26 cellular contexts compared by ENCODE assay signal in the genomic region with DNA sequence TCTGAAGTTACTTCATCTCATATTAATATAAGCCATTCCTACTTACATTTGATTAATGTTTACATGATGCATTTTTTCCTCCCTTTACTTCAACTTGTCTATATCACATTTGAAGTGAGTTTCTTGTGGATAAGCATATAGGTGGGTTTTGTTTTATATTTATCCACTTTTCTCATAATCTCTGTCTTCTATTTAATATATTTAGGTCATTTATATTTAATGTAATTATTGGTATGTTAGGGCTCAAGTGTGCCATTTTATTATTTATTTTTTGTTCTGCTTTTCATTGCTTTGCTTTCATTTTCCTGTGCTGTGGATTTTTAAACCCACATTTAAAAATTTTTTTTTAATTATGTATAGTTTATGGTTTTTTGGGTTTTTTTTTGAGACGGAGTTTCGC. TPM values are rescaled to one million over a fixed set of nuclear protein-coding genes. Genes with fewer than 3 reads are reported as not detected.
DNase-seq lines count a peak whose midpoint lies in the region; ATAC-seq, FAIRE-seq and TF ChIP-seq lines count a peak whose summit lies in the region.
"Had no signal": no experiment of that assay in that cellular context is flagged by ENCODE, and none has a peak within 500 bp of the region (broad histone marks: within the 10 kb centered on the region; RNA-seq: fewer than 3 reads in every experiment).

No MANE protein-coding gene starts in this region.

- no peak for TF ChIP-seq EP300 in K562 (IDR thresholded peaks at IDR 0.05; ENCODE audit: low read length)

- DNase-seq in HCT116 (ENCODE audit: low read depth, low spot score), result no peak
- DNase-seq in K562 (ENCODE audit: extremely low read depth in 1 of 4, low spot score in 3 of 4), result no peak
- no peak for DNase-seq in endothelial cell (ENCODE audit: low spot score)
- no peak for DNase-seq in lower lobe of right lung
- DNase-seq in stimulated activated effector memory CD8-positive, alpha-beta T cell treated with anti-CD3 and anti-CD28 coated beads, Interleukin-12 subunit alpha, Interleukin-12 subunit beta, amount 100 ng/mL, for 72 hours (ENCODE audit: low spot score in 2 of 2), result no peak
- DNase-seq in vagina (ENCODE audit: extremely low spot score in 2 of 2), result no peak
- DNase-seq: AML-193; C1 segment of cervical spinal cord; CD4-positive, alpha-beta T cell; CD8-positive, alpha-beta memory T cell; COR-L47; DMS 273 treated with DMSO at 0.1 percent for 48 hours; DMS153; DMS53; DMS79; DND-41; EL; GDM1 had no signal

- H2AFZ ChIP-seq in HCT116 (ENCODE audit: low read depth, low read length, poor library complexity, severe bottlenecking) (no peak overlapping the region), K562 (ENCODE audit: low read depth, low read length) (no peak overlapping the region)

- CTCF ChIA-PET in HCT116 (lab: Charles Lee) (no interaction called here), K562 (lab: Yijun Ruan, JAX; ENCODE audit: low intra/inter-chr PET ratio) (no interaction called here)

- BruUV-seq in HCT116 (replicated peaks; lab: Mats Ljungman, UMichigan) (no TSS peak), K562 (replicated peaks; lab: Mats Ljungman, UMichigan) (no TSS peak)

- RAD21 ChIA-PET in HCT116 (lab: Charles Lee; ENCODE audit: low non-redundant PET in 1 of 2, low total read pairs in 2 of 2, uncharacterized antibody in 2 of 2, unreplicated experiment in 2 of 2), result no interaction called here

- peaks cover 40% of the 10 kb centered on the region for H3K36me3 Mint-ChIP-seq in endothelial cell (ENCODE audit: low read depth, unreplicated experiment)
- peaks cover 81% of the 10 kb centered on the region for H3K36me3 Mint-ChIP-seq in stimulated activated effector memory CD8-positive, alpha-beta T cell treated with anti-CD3 and anti-CD28 coated beads, Interleukin-12 subunit alpha, Interleukin-12 subunit beta, amount 100 ng/mL, for 72 hours

- H3K27ac ChIP-seq in BLaER1, result no peak overlapping the region
- no peak overlapping the region for H3K27ac ChIP-seq in HCT116 (ENCODE audit: low read depth, low read length)
- no peak overlapping the region for H3K27ac ChIP-seq in K562 (ENCODE audit: extremely low read depth, low read depth, low read length)
- H3K27ac ChIP-seq in lower lobe of right lung, result no peak overlapping the region
- no peak overlapping the region for H3K27ac ChIP-seq in vagina
- H3K27ac ChIP-seq: 22Rv1, A549 had no signal

- no peak for ATAC-seq in HCT116
- no peak for ATAC-seq in K562
- no peak for ATAC-seq in lower lobe of right lung
- ATAC-seq in stimulated activated effector memory CD8-positive, alpha-beta T cell treated with anti-CD3 and anti-CD28 coated beads, Interleukin-12 subunit alpha, Interleukin-12 subunit beta, amount 100 ng/mL, for 72 hours, result no peak
- ATAC-seq: A549, GM12878 had no signal

- H3K9me3 ChIP-seq in BLaER1, result peaks cover 48% of the 10 kb centered on the region
- H3K9me3 ChIP-seq in HCT116 (ENCODE audit: control insufficient read depth in 1 of 2, insufficient read depth in 1 of 2, low read depth in 1 of 2, low read length in 2 of 2), result peaks cover 9 to 14% of the 10 kb centered on the region in 2 experiments; a peak in 2 of 4 replicates
- no peaks in the 10 kb centered on the region; the same call in 1 of the 2 replicates for H3K9me3 ChIP-seq in K562 (replicated peaks; ENCODE audit: control insufficient read depth, insufficient read depth, low read depth, low read length)
- peaks cover 13% of the 10 kb centered on the region for H3K9me3 ChIP-seq in lower lobe of right lung
- H3K9me3 ChIP-seq in vagina, result peaks cover 6% of the 10 kb centered on the region

- H3K4me3 ChIP-seq in BLaER1 (0 out of 2 replicates have a peak overlapping the region, but pooled peaks have one; percentile 5), HCT116 (replicated peaks in 1 of 2; ENCODE audit: low read depth in 1 of 2, low read length in 2 of 2) (no peak overlapping the region), K562 (no peak overlapping the region), lower lobe of right lung (no peak overlapping the region), vagina (no peak overlapping the region)
- H3K4me3 ChIP-seq: A549, GM12878 had no signal

- no peak for TF ChIP-seq RAD21 in HCT116 (IDR thresholded peaks at IDR 0.05; ENCODE audit: low read depth)
- no peak for TF ChIP-seq RAD21 in K562 (CRISPR knock-in tag; conservative IDR thresholded peaks at IDR 0.05 in 1 of 2, IDR thresholded peaks at IDR 0.05 in 1 of 2)

- peak overlapping the region; percentile 58 for H3K4me3 Mint-ChIP-seq in endothelial cell (ENCODE audit: unreplicated experiment)
- H3K4me3 Mint-ChIP-seq in stimulated activated effector memory CD8-positive, alpha-beta T cell treated with anti-CD3 and anti-CD28 coated beads, Interleukin-12 subunit alpha, Interleukin-12 subunit beta, amount 100 ng/mL, for 72 hours, result no peak overlapping the region
- H3K4me3 Mint-ChIP-seq: B cell; CD14-positive monocyte; CD4-positive, alpha-beta T cell; CD8-positive, alpha-beta memory T cell had no signal

- no peaks in the 10 kb centered on the region for H3K4me1 ChIP-seq in BLaER1
- no peaks in the 10 kb centered on the region for H3K4me1 ChIP-seq in HCT116 (ENCODE audit: control insufficient read depth in 1 of 2, insufficient read depth in 2 of 2, low read length in 2 of 2)
- no peaks in the 10 kb centered on the region for H3K4me1 ChIP-seq in K562 (replicated peaks in 1 of 2; ENCODE audit: control insufficient read depth in 2 of 2, insufficient read depth in 2 of 2, low read length in 2 of 2)
- H3K4me1 ChIP-seq in lower lobe of right lung, result no peaks in the 10 kb centered on the region
- no peaks in the 10 kb centered on the region for H3K4me1 ChIP-seq in vagina
- H3K4me1 ChIP-seq: A549 had no signal

- no peaks in the 10 kb centered on the region for H3K9me1 ChIP-seq in K562 (ENCODE audit: control insufficient read depth, insufficient read depth, low read length)

- POLR2A ChIA-PET in HCT116 (lab: Charles Lee), result no interaction called here
- POLR2A ChIA-PET in K562 (lab: Yijun Ruan, JAX), result no interaction called here

- no peaks in the 10 kb centered on the region for H3K4me1 Mint-ChIP-seq in endothelial cell (ENCODE audit: unreplicated experiment)
- peaks cover 22% of the 10 kb centered on the region for H3K4me1 Mint-ChIP-seq in stimulated activated effector memory CD8-positive, alpha-beta T cell treated with anti-CD3 and anti-CD28 coated beads, Interleukin-12 subunit alpha, Interleukin-12 subunit beta, amount 100 ng/mL, for 72 hours

- no peak for FAIRE-seq in K562 (lab: Jason Lieb, UNC)
- FAIRE-seq: A549, GM12892, GM19239 had no signal

- H3K9me3 Mint-ChIP-seq in endothelial cell (ENCODE audit: unreplicated experiment), result peaks cover 5% of the 10 kb centered on the region
- peaks cover 5% of the 10 kb centered on the region for H3K9me3 Mint-ChIP-seq in stimulated activated effector memory CD8-positive, alpha-beta T cell treated with anti-CD3 and anti-CD28 coated beads, Interleukin-12 subunit alpha, Interleukin-12 subunit beta, amount 100 ng/mL, for 72 hours

- H3K79me2 ChIP-seq in HCT116 (ENCODE audit: insufficient read depth, low read length) (no peaks in the 10 kb centered on the region; the same call in 1 of the 2 replicates), K562 (ENCODE audit: control insufficient read depth, insufficient read depth, low read length) (peaks cover 5% of the 10 kb centered on the region; the same call in 1 of the 3 replicates)

- intact Hi-C loops in HCT116 (cut with micrococcal nuclease) (no loop called here), K562 (cut with micrococcal nuclease) (no loop called here), lower lobe of right lung (cut with DNase I) (no loop called here), vagina (cut with DNase I) (no loop called here)

- in situ Hi-C loops in K562 (cut with MboI), result no loop called here

- H3K27me3 ChIP-seq in BLaER1 (no peaks in the 10 kb centered on the region), HCT116 (ENCODE audit: insufficient read depth, low read length) (no peaks in the 10 kb centered on the region), K562 (ENCODE audit: control insufficient read depth in 2 of 2, insufficient read depth in 2 of 2, low read length in 2 of 2) (no peaks in the 10 kb centered on the region), lower lobe of right lung (ENCODE audit: low read depth) (no peaks in the 10 kb centered on the region), vagina (no peaks in the 10 kb centered on the region)

- TF ChIP-seq CTCF in HCT116 (IDR thresholded peaks at IDR 0.05 in 2 of 3, conservative IDR thresholded peaks at IDR 0.05 in 1 of 3; ENCODE audit: borderline replicate concordance in 1 of 3, insufficient read depth in 1 of 3, low read depth in 2 of 3, low read length in 2 of 3), result no peak
- no peak for TF ChIP-seq CTCF in K562 (IDR thresholded peaks at IDR 0.05 in 2 of 3, conservative IDR thresholded peaks at IDR 0.05 in 1 of 3; ENCODE audit: insufficient read depth in 2 of 3, low read depth in 1 of 3, low read length in 3 of 3)
- no peak for TF ChIP-seq CTCF in endothelial cell (IDR thresholded peaks at IDR 0.05; ENCODE audit: unreplicated experiment)
- TF ChIP-seq CTCF in lower lobe of right lung (IDR thresholded peaks at IDR 0.05), result no peak
- no peak for TF ChIP-seq CTCF in vagina (IDR thresholded peaks at IDR 0.05)

- no peak overlapping the region for H3K27ac Mint-ChIP-seq in endothelial cell (ENCODE audit: unreplicated experiment)
- H3K27ac Mint-ChIP-seq in stimulated activated effector memory CD8-positive, alpha-beta T cell treated with anti-CD3 and anti-CD28 coated beads, Interleukin-12 subunit alpha, Interleukin-12 subunit beta, amount 100 ng/mL, for 72 hours, result no peak overlapping the region
- H3K27ac Mint-ChIP-seq: B cell; CD14-positive monocyte; CD4-positive, alpha-beta T cell had no signal

- H3K36me3 ChIP-seq in BLaER1, result peaks cover 76% of the 10 kb centered on the region
- H3K36me3 ChIP-seq in HCT116 (ENCODE audit: control insufficient read depth in 1 of 2, insufficient read depth in 2 of 2, low read length in 2 of 2), result peaks cover 0 to 21% of the 10 kb centered on the region in 2 experiments; a peak in 2 of 4 replicates
- H3K36me3 ChIP-seq in K562 (ENCODE audit: control insufficient read depth, insufficient read depth, low read length), result peaks cover 56% of the 10 kb centered on the region; the same call in 2 of the 3 replicates
- H3K36me3 ChIP-seq in lower lobe of right lung, result peaks cover 9% of the 10 kb centered on the region
- peaks cover 0 to 51% of the 10 kb centered on the region in 2 donors for H3K36me3 ChIP-seq in vagina

- no peaks in the 10 kb centered on the region for H3K9me2 ChIP-seq in HCT116 (ENCODE audit: insufficient read depth)

- H3K27me3 Mint-ChIP-seq in endothelial cell (ENCODE audit: unreplicated experiment), result peaks cover 2% of the 10 kb centered on the region
- H3K27me3 Mint-ChIP-seq: B cell; CD4-positive, alpha-beta T cell; CD8-positive, alpha-beta memory T cell had no signal

- TF ChIP-seq POLR2A in HCT116 (IDR thresholded peaks at IDR 0.05; ENCODE audit: borderline replicate concordance, extremely low read depth, insufficient read depth, insufficient read length), result no peak
- no peak for TF ChIP-seq POLR2A in K562 (conservative IDR thresholded peaks at IDR 0.05)
- TF ChIP-seq POLR2A in vagina (IDR thresholded peaks at IDR 0.05), result no peak

- H3K4me2 ChIP-seq in BLaER1, result no peak overlapping the region
- no peak overlapping the region for H3K4me2 ChIP-seq in HCT116 (ENCODE audit: low read length)
- H3K4me2 ChIP-seq in K562 (ENCODE audit: insufficient read depth, low read length), result no peak overlapping the region
- H3K4me2 ChIP-seq: A549 had no signal

- 100% methylated on average over 2 of the region's 2 CpGs for WGBS in K562 (ENCODE audit: insufficient coverage, low coverage, missing lambda C conversion rate)

- H3K9ac ChIP-seq in BLaER1, result no peak overlapping the region
- H3K9ac ChIP-seq in HCT116 (ENCODE audit: low read length), result no peak overlapping the region
- no peak overlapping the region for H3K9ac ChIP-seq in K562 (ENCODE audit: insufficient read depth in 1 of 2, low read depth in 2 of 2, low read length in 2 of 2)

- H4K20me1 ChIP-seq in BLaER1 (no peaks in the 10 kb centered on the region), HCT116 (ENCODE audit: insufficient read depth) (no peaks in the 10 kb centered on the region), K562 (replicated peaks; ENCODE audit: control insufficient read depth, insufficient read depth, low read length) (no peaks in the 10 kb centered on the region)

RNA-seq across cellular contexts. Expression of a gene that starts 54.8 kb away (rescaled TPM):
- total RNA-seq in HCT116 (2021; ENCODE audit: unreplicated experiment), result 69.1 TPM
- polyA plus RNA-seq in HCT116 (2012), result 58.9 and 60.7 TPM in 2 replicates
- total RNA-seq in K562 (2011; cell fraction: chromatin; rRNA removed; ENCODE audit: low replicate concordance), result 67.1 and 99.5 TPM in 2 replicates
- total RNA-seq in K562 (2011; cell fraction: nucleolus; rRNA removed), result 61.5 and 70.1 TPM in 2 replicates
- 49.3 and 64.3 TPM in 2 replicates for total RNA-seq in K562 (2011; cell fraction: nucleoplasm; rRNA removed)
- 38.6 and 50.0 TPM in 2 replicates for total RNA-seq in K562 (2014; rRNA removed)
- total RNA-seq in K562 (2014; rRNA removed; fragmentation: Illumina TruSeq; extraction: Trizol), result 20.5 and 21.8 TPM in 2 replicates
- 19.4 and 20.2 TPM in 2 replicates for total RNA-seq in K562 (2015; rRNA removed; fragmentation: Illumina TruSeq; extraction: Trizol)
- 80.3 and 86.6 TPM in 2 replicates for total RNA-seq in K562 (2021)
- 23.5 and 44.6 TPM in 2 replicates for polyA plus RNA-seq in K562 (2011; rRNA removed)
- 44.3 and 54.2 TPM in 2 replicates for polyA plus RNA-seq in K562 (2011; cell fraction: cytosol; rRNA removed)
- polyA plus RNA-seq in K562 (2011; cell fraction: nucleus; rRNA removed), result 59.0 and 70.4 TPM in 2 replicates
- polyA plus RNA-seq in K562 (2012), result 55.7 and 67.9 TPM in 2 replicates
- polyA plus RNA-seq in K562 (2014; fragmentation: Illumina TruSeq; extraction: Trizol), result 58.8 and 59.1 TPM in 2 replicates
- polyA plus RNA-seq in K562 (2014; fragmentation: Nextera tagmentation; extraction: Ambion mirVana), result 1 to 10 TPM; 3.1 to 6.3 TPM
- polyA plus RNA-seq in K562 (2014; rRNA removed), result 31.4 and 31.6 TPM in 2 replicates
- polyA minus RNA-seq in K562 (2011; rRNA and poly(A)+ RNA removed), result 66.0 and 68.6 TPM in 2 replicates
- polyA minus RNA-seq in K562 (2011; cell fraction: cytosol; rRNA and poly(A)+ RNA removed), result 52.4 and 53.8 TPM in 2 replicates
- polyA minus RNA-seq in K562 (2011; cell fraction: nucleus; rRNA and poly(A)+ RNA removed), result 25.8 and 36.1 TPM in 2 replicates
- total RNA-seq in endothelial cell (ENCODE audit: unreplicated experiment), result 67.1 TPM
- total RNA-seq in lower lobe of right lung, result 132 TPM
- 80.0 TPM for total RNA-seq in vagina
